14 cellular contexts compared by ENCODE assay signal in the genomic region with DNA sequence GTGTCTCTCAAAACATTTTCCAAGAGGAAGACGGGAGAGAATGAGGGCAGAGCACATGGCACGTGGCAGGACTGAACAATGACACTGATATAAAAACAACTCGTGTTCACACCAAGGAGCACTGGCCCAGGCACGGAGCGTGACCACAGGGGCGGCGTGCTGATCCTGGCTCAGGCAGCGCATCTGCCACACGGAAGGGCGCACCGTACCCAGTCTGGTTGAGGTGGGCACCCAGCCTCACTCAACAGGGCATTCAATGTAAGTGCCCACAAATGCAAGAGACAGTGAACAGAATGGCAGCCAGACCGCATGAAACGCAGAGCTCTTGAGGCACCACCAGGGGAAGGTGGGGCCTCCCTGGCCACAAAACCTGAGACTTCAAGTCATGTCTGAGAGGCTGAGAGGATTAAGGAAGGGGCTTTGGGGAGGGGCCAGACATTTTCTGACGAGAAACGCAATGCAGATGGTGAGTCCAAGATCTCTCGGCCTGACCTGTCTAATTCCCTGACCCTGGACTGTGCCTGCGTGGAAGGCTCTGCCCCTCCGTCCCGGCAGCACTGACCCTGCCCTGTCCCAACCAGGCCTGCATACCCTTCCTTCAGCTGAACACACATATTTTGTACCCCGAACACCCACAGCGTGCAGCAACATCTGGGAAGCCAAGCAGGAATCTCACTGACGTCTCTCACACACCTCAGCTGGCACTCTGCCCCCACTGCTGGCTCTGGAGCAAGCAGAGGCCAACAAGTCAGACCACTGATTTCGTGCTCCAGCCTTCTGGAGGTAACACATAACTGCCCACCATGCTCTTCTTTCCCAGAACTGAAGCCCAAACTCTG. TPM values are rescaled to one million over a fixed set of nuclear protein-coding genes. Genes with fewer than 3 reads are reported as not detected.
DNase-seq lines count a peak whose midpoint lies in the region; ATAC-seq, FAIRE-seq and TF ChIP-seq lines count a peak whose summit lies in the region.
"Had no signal": no experiment of that assay in that cellular context is flagged by ENCODE, and none has a peak within 500 bp of the region (broad histone marks: within the 10 kb centered on the region; RNA-seq: fewer than 3 reads in every experiment).

No MANE protein-coding gene starts in this region.

- WGBS in small intestine, 3 donors = 79 to 88% (median 85%) methylated on average over 23 of the region's 23 CpGs

- no TSS peak for BruUV-seq in MCF 10A (replicated peaks; lab: Mats Ljungman, UMichigan)

- no peaks in the 10 kb centered on the region for H3K27me3 ChIP-seq in colonic mucosa
- no peaks in the 10 kb centered on the region for H3K27me3 ChIP-seq in small intestine (ENCODE audit: control insufficient read depth in 2 of 2, insufficient read depth in 2 of 2, low read length in 2 of 2)

- H3K4me3 ChIP-seq in colonic mucosa (no peak overlapping the region), small intestine (ENCODE audit: low read depth in 1 of 2, low read length in 2 of 2) (no peak overlapping the region)

- H3K4me1 Mint-ChIP-seq in activated CD4-positive, alpha-beta T cell treated with anti-CD3 and anti-CD28 coated beads for 36 hours = peaks cover 91% of the 10 kb centered on the region
- H3K4me1 Mint-ChIP-seq in MCF 10A (ENCODE audit: insufficient read depth, unreplicated experiment) = peaks cover 58% of the 10 kb centered on the region

- H3K4me3 Mint-ChIP-seq in activated CD4-positive, alpha-beta T cell treated with anti-CD3 and anti-CD28 coated beads for 36 hours = no peak overlapping the region
- H3K4me3 Mint-ChIP-seq in MCF 10A (ENCODE audit: unreplicated experiment) = no peak overlapping the region

- no peak for ATAC-seq in activated CD4-positive, alpha-beta T cell treated with anti-CD3 and anti-CD28 coated beads for 36 hours
- no peak for ATAC-seq in SK-N-SH treated with all-trans-retinoic acid at 6 μM for 48 hours

- H3K9ac ChIP-seq in colonic mucosa (ENCODE audit: low read depth in 2 of 2, low read length in 2 of 2) = peak overlapping the region; percentile 24 to 56

- H3K4me1 ChIP-seq in colonic mucosa (peaks cover 8% of the 10 kb centered on the region), small intestine (ENCODE audit: control insufficient read depth in 2 of 2, insufficient read depth in 1 of 2, low read depth in 1 of 2, low read length in 1 of 2) (peaks cover 7 to 18% of the 10 kb centered on the region in 2 donors)

- no peaks in the 10 kb centered on the region for H3K9me3 ChIP-seq in colonic mucosa
- no peaks in the 10 kb centered on the region for H3K9me3 ChIP-seq in small intestine (ENCODE audit: control insufficient read depth, low read depth)

- FAIRE-seq in small intestine (lab: Jason Lieb, UNC) = no peak
- FAIRE-seq: H54, RCC 7860 had no signal

- CTCF ChIA-PET in activated CD4-positive, alpha-beta T cell treated with anti-CD3 and anti-CD28 coated beads for 36 hours (lab: Charles Lee) = interaction anchor here (0.6 kb wide), 1 partner anchor 256 kb away, joined by 5 read pairs; no protein-coding TSS in a partner anchor
- CTCF ChIA-PET in MCF 10A (lab: Yijun Ruan, JAX) = interaction anchor here (1.0 kb wide), 1 partner anchor 28 kb away, joined by 3 read pairs; no protein-coding TSS in a partner anchor

- intact Hi-C loops in activated CD4-positive, alpha-beta T cell treated with anti-CD3 and anti-CD28 coated beads for 36 hours (cut with DNase I, micrococcal nuclease) = no loop called here
- intact Hi-C loops in colonic mucosa (cut with DNase I) = no loop called here
- intact Hi-C loops in MCF 10A (cut with micrococcal nuclease) = no loop called here

- no peaks in the 10 kb centered on the region for H3K27me3 Mint-ChIP-seq in activated CD4-positive, alpha-beta T cell treated with anti-CD3 and anti-CD28 coated beads for 36 hours
- no peaks in the 10 kb centered on the region for H3K27me3 Mint-ChIP-seq in MCF 10A (ENCODE audit: insufficient read depth, unreplicated experiment)

- H3K9me3 Mint-ChIP-seq in activated CD4-positive, alpha-beta T cell treated with anti-CD3 and anti-CD28 coated beads for 36 hours (ENCODE audit: low read depth) = no peaks in the 10 kb centered on the region
- H3K9me3 Mint-ChIP-seq in MCF 10A (ENCODE audit: unreplicated experiment) = no peaks in the 10 kb centered on the region

- TF ChIP-seq CTCF in colonic mucosa (IDR thresholded peaks at IDR 0.05) = no peak
- TF ChIP-seq CTCF in MCF 10A (IDR thresholded peaks at IDR 0.05; ENCODE audit: unreplicated experiment) = no peak

- H3K36me3 Mint-ChIP-seq in activated CD4-positive, alpha-beta T cell treated with anti-CD3 and anti-CD28 coated beads for 36 hours (ENCODE audit: low read depth) = peaks cover 25% of the 10 kb centered on the region
- H3K36me3 Mint-ChIP-seq in MCF 10A (ENCODE audit: insufficient read depth, unreplicated experiment) = peaks cover 10% of the 10 kb centered on the region

- H3K27ac Mint-ChIP-seq in activated CD4-positive, alpha-beta T cell treated with anti-CD3 and anti-CD28 coated beads for 36 hours = peak overlapping the region; percentile 81
- H3K27ac Mint-ChIP-seq in MCF 10A (ENCODE audit: low read depth, unreplicated experiment) = no peak overlapping the region

- H3K36me3 ChIP-seq in colonic mucosa (no peaks in the 10 kb centered on the region), small intestine (ENCODE audit: control insufficient read depth in 2 of 2, insufficient read depth in 2 of 2, low read length in 2 of 2) (no peaks in the 10 kb centered on the region)

- no peak for DNase-seq in activated CD4-positive, alpha-beta T cell treated with anti-CD3 and anti-CD28 coated beads for 36 hours
- DNase-seq in activated CD4-positive, alpha-beta T cell treated with anti-CD3 and anti-CD28 coated beads, Interleukin-2, amount 50 U/mL, for 1 hour = no peak
- peak; percentile 40 for DNase-seq in NAMALWA (ENCODE audit: low spot score)
- DNase-seq in colonic mucosa = no peak
- DNase-seq in small intestine = no peak
- no peak for DNase-seq in AG20443 (ENCODE audit: low spot score)
- DNase-seq in MCF 10A (ENCODE audit: unreplicated experiment) = no peak
- DNase-seq: 8988T, caudate nucleus, DMS79, KG1 had no signal

- POLR2A ChIA-PET in activated CD4-positive, alpha-beta T cell treated with anti-CD3 and anti-CD28 coated beads for 36 hours (lab: Charles Lee) = no interaction called here
- POLR2A ChIA-PET in MCF 10A (lab: Yijun Ruan, JAX) = no interaction called here

- H3K27ac ChIP-seq in colonic mucosa (no peak overlapping the region), small intestine (ENCODE audit: low read depth in 1 of 2, low read length in 1 of 2) (peak overlapping the region; percentile 35 to 59)

TF ChIP-seq in SK-N-SH treated with all-trans-retinoic acid at 6 μM for 48 hours, 23 proteins besides CTCF, POLR2A, EP300 and RAD21 (continues in another document):
- TF ChIP-seq GLIS3 (CRISPR knock-in tag; IDR thresholded peaks at IDR 0.05) = no peak
- no peak for TF ChIP-seq ISL1 (CRISPR knock-in tag; IDR thresholded peaks at IDR 0.05)
- TF ChIP-seq ZFP3 (CRISPR knock-in tag; IDR thresholded peaks at IDR 0.05) = no peak
- TF ChIP-seq SNAI2 (CRISPR knock-in tag; IDR thresholded peaks at IDR 0.05) = no peak
- TF ChIP-seq, protein P1, sequence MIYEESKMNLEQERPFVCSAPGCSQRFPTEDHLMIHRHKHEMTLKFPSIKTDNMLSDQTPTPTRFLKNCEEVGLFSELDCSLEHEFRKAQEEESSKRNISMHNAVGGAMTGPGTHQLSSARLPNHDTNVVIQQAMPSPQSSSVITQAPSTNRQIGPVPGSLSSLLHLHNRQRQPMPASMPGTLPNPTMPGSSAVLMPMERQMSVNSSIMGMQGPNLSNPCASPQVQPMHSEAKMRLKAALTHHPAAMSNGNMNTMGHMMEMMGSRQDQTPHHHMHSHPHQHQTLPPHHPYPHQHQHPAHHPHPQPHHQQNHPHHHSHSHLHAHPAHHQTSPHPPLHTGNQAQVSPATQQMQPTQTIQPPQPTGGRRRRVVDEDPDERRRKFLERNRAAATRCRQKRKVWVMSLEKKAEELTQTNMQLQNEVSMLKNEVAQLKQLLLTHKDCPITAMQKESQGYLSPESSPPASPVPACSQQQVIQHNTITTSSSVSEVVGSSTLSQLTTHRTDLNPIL (CRISPR knock-in tag; IDR thresholded peaks at IDR 0.05; ENCODE audit: low read depth) = no peak
- TF ChIP-seq ESRRG (CRISPR knock-in tag; IDR thresholded peaks at IDR 0.05) = no peak
- no peak for TF ChIP-seq TCF4 (CRISPR knock-in tag; IDR thresholded peaks at IDR 0.05; ENCODE audit: borderline replicate concordance)
- TF ChIP-seq RARB (CRISPR knock-in tag; IDR thresholded peaks at IDR 0.05) = no peak
- TF ChIP-seq ZNF565 (CRISPR knock-in tag; conservative IDR thresholded peaks at IDR 0.05; ENCODE audit: low read depth) = no peak
- TF ChIP-seq, protein P2, sequence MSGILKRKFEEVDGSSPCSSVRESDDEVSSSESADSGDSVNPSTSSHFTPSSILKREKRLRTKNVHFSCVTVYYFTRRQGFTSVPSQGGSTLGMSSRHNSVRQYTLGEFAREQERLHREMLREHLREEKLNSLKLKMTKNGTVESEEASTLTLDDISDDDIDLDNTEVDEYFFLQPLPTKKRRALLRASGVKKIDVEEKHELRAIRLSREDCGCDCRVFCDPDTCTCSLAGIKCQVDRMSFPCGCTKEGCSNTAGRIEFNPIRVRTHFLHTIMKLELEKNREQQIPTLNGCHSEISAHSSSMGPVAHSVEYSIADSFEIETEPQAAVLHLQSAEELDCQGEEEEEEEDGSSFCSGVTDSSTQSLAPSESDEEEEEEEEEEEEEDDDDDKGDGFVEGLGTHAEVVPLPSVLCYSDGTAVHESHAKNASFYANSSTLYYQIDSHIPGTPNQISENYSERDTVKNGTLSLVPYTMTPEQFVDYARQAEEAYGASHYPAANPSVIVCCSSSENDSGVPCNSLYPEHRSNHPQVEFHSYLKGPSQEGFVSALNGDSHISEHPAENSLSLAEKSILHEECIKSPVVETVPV (CRISPR knock-in tag; IDR thresholded peaks at IDR 0.05) = no peak
- TF ChIP-seq, protein P3, sequence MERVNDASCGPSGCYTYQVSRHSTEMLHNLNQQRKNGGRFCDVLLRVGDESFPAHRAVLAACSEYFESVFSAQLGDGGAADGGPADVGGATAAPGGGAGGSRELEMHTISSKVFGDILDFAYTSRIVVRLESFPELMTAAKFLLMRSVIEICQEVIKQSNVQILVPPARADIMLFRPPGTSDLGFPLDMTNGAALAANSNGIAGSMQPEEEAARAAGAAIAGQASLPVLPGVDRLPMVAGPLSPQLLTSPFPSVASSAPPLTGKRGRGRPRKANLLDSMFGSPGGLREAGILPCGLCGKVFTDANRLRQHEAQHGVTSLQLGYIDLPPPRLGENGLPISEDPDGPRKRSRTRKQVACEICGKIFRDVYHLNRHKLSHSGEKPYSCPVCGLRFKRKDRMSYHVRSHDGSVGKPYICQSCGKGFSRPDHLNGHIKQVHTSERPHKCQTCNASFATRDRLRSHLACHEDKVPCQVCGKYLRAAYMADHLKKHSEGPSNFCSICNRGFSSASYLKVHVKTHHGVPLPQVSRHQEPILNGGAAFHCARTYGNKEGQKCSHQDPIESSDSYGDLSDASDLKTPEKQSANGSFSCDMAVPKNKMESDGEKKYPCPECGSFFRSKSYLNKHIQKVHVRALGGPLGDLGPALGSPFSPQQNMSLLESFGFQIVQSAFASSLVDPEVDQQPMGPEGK (CRISPR knock-in tag; IDR thresholded peaks at IDR 0.05; ENCODE audit: borderline replicate concordance) = no peak

RNA-seq across cellular contexts. Expression of a gene that starts 35.5 kb away (rescaled TPM):
- 10 to 100 TPM; 63.7 to 64.2 TPM for total RNA-seq in activated CD4-positive, alpha-beta T cell treated with anti-CD3 and anti-CD28 coated beads for 36 hours
- total RNA-seq in colonic mucosa (10 to 100 TPM; 70.3 to 73.4 TPM), MCF 10A (2022) (29.2 and 35.7 TPM in 2 replicates)
- 10 to 100 TPM; 24.6 to 37.8 (median 33.5) TPM for polyA plus RNA-seq in small intestine
